22 cellular contexts compared by ENCODE assay signal in genomic region chr7:93944673-93945072, GRCh38. TPM values are rescaled to one million over a fixed set of nuclear protein-coding genes. Genes with fewer than 3 reads are reported as not detected.
DNase-seq lines count a peak whose midpoint lies in the region; ATAC-seq and TF ChIP-seq lines count a peak whose summit lies in the region.
"Had no signal": no experiment of that assay in that cellular context is flagged by ENCODE, and none has a peak within 500 bp of the region (broad histone marks: within the 10 kb centered on the region; RNA-seq: fewer than 3 reads in every experiment).

No MANE protein-coding gene starts in this region.

- no peak overlapping the region for H3K9ac ChIP-seq in subcutaneous abdominal adipose tissue (ENCODE audit: low read length in 5 of 5)

- no peaks in the 10 kb centered on the region for H3K27me3 ChIP-seq in heart left ventricle
- no peaks in the 10 kb centered on the region for H3K27me3 ChIP-seq in right atrium auricular region
- no peaks in the 10 kb centered on the region for H3K27me3 ChIP-seq in subcutaneous abdominal adipose tissue (ENCODE audit: control insufficient read depth in 5 of 5, insufficient read depth in 4 of 5, low read length in 5 of 5)
- H3K27me3 ChIP-seq: transverse colon had no signal

- 16 to 35% (median 19%) methylated on average over 1 of the region's 1 CpG for WGBS in heart left ventricle, 4 donors

- peak overlapping the region in 10 of 12 donors; percentile 33 to 79 (median 56) for H3K27ac ChIP-seq in heart left ventricle
- H3K27ac ChIP-seq in right atrium auricular region, result peak overlapping the region in 1 of 2 donors; percentile 19
- peak overlapping the region; percentile 83 for H3K27ac ChIP-seq in subcutaneous abdominal adipose tissue (ENCODE audit: low read depth, low read length)
- H3K27ac ChIP-seq: psoas muscle, transverse colon had no signal

- H3K4me1 ChIP-seq in heart left ventricle, result peaks cover 0 to 33% (median 25%) of the 10 kb centered on the region in 12 donors
- H3K4me1 ChIP-seq in right atrium auricular region, result peaks cover 0 to 15% of the 10 kb centered on the region in 2 donors
- peaks cover 0 to 31% (median 0%) of the 10 kb centered on the region in 5 donors for H3K4me1 ChIP-seq in subcutaneous abdominal adipose tissue (ENCODE audit: control insufficient read depth in 5 of 5, insufficient read depth in 5 of 5, low read length in 5 of 5)
- H3K4me1 ChIP-seq: psoas muscle, transverse colon had no signal

- H3K4me3 Mint-ChIP-seq in osteocyte (ENCODE audit: unreplicated experiment), result no peak overlapping the region
- H3K4me3 Mint-ChIP-seq: activated CD4-positive, alpha-beta T cell treated with anti-CD3 and anti-CD28 coated beads, Interleukin-2, amount 10 ng/mL, durations not matched to agents 7 days and 5 days; CD14-positive monocyte had no signal

- ATAC-seq in heart left ventricle (peak; percentile 37 to 85 (median 68)), left ventricle myocardium superior (peak; percentile 76), GM21576 (IDR thresholded peaks at IDR 0.05; ENCODE audit: unreplicated experiment) (no peak)
- ATAC-seq: psoas muscle had no signal

- H3K27ac Mint-ChIP-seq in osteocyte (ENCODE audit: unreplicated experiment), result no peak overlapping the region
- H3K27ac Mint-ChIP-seq: activated CD4-positive, alpha-beta T cell treated with anti-CD3 and anti-CD28 coated beads, Interleukin-2, amount 10 ng/mL, durations not matched to agents 7 days and 5 days; CD14-positive monocyte had no signal

- H3K9me3 ChIP-seq in heart left ventricle, result no peaks in the 10 kb centered on the region
- no peaks in the 10 kb centered on the region for H3K9me3 ChIP-seq in right atrium auricular region
- no peaks in the 10 kb centered on the region for H3K9me3 ChIP-seq in subcutaneous abdominal adipose tissue (ENCODE audit: control insufficient read depth in 5 of 5, low read length in 5 of 5)
- H3K9me3 ChIP-seq: psoas muscle, transverse colon had no signal

- TF ChIP-seq CTCF in heart left ventricle (IDR thresholded peaks at IDR 0.05) (no peak), right atrium auricular region (IDR thresholded peaks at IDR 0.05) (no peak), cardiac fibroblast (IDR thresholded peaks at IDR 0.05; ENCODE audit: low read depth, low read length) (no peak), osteocyte (IDR thresholded peaks at IDR 0.05) (no peak)

- intact Hi-C loops in heart left ventricle (cut with DNase I) (no loop called here), left ventricle myocardium superior (cut with micrococcal nuclease) (loop anchor here (10.0 kb wide), 1 partner anchor 50 kb away; no protein-coding TSS in a partner anchor)

- no peak overlapping the region for H3K4me3 ChIP-seq in heart left ventricle
- H3K4me3 ChIP-seq in right atrium auricular region, result no peak overlapping the region
- H3K4me3 ChIP-seq in cardiac fibroblast (replicated peaks in 1 of 2; ENCODE audit: low read depth in 2 of 2, low read length in 2 of 2), result no peak overlapping the region
- no peak overlapping the region for H3K4me3 ChIP-seq in subcutaneous abdominal adipose tissue (ENCODE audit: low read depth in 1 of 5, low read length in 5 of 5)
- H3K4me3 ChIP-seq: psoas muscle, transverse colon had no signal

- TF ChIP-seq POLR2A in heart left ventricle (IDR thresholded peaks at IDR 0.05), result no peak

- no peaks in the 10 kb centered on the region for H3K36me3 Mint-ChIP-seq in osteocyte (ENCODE audit: unreplicated experiment)
- H3K36me3 Mint-ChIP-seq: CD14-positive monocyte had no signal

- H3K27me3 Mint-ChIP-seq in osteocyte (ENCODE audit: unreplicated experiment), result no peaks in the 10 kb centered on the region

- H3K9me3 Mint-ChIP-seq in osteocyte (ENCODE audit: unreplicated experiment), result no peaks in the 10 kb centered on the region
- H3K9me3 Mint-ChIP-seq: activated CD4-positive, alpha-beta T cell treated with anti-CD3 and anti-CD28 coated beads, Interleukin-2, amount 10 ng/mL, durations not matched to agents 7 days and 5 days had no signal

- H3K36me3 ChIP-seq in heart left ventricle (no peaks in the 10 kb centered on the region), right atrium auricular region (no peaks in the 10 kb centered on the region), subcutaneous abdominal adipose tissue (ENCODE audit: control insufficient read depth in 5 of 5, insufficient read depth in 5 of 5, low read length in 5 of 5) (no peaks in the 10 kb centered on the region)
- H3K36me3 ChIP-seq: transverse colon had no signal

- DNase-seq in heart left ventricle (no peak), right atrium auricular region (ENCODE audit: low spot score) (no peak), cardiac fibroblast (ENCODE audit: low read depth in 2 of 2) (peak; percentile 71 to 77), left ventricle myocardium superior (no peak), pons (ENCODE audit: low spot score) (no peak), osteocyte (ENCODE audit: extremely low spot score, unreplicated experiment) (no peak)
- DNase-seq: activated CD4-positive, alpha-beta T cell treated with anti-CD3 and anti-CD28 coated beads, Interleukin-2, amount 10 ng/mL, durations not matched to agents 7 days and 5 days; anterior cingulate cortex; glutamatergic neuron; GOT3; mesenchymal stem cell; NCI-H1694 treated with DMSO at 0.1 percent for 48 hours; NCI-H446 treated with DMSO at 0.1 percent for 48 hours; psoas muscle; RPMI8226; stimulated activated CD4-positive, alpha-beta T cell treated with anti-CD3 and anti-CD28 coated beads, Interleukin-15, amount 100 ng/mL, for 24 hours; stimulated activated naive CD4-positive, alpha-beta T cell; transverse colon had no signal

- H3K4me1 Mint-ChIP-seq in osteocyte (ENCODE audit: unreplicated experiment), result peaks cover 22% of the 10 kb centered on the region
- H3K4me1 Mint-ChIP-seq: activated CD4-positive, alpha-beta T cell treated with anti-CD3 and anti-CD28 coated beads, Interleukin-2, amount 10 ng/mL, durations not matched to agents 7 days and 5 days; CD14-positive monocyte had no signal

RNA-seq across cellular contexts. Expression of gene GNG11, which starts 23.1 kb away (rescaled TPM):
- total RNA-seq in heart left ventricle, result 10 to 100 TPM; 10.5 to 29.1 (median 18.0) TPM
- 10 to 100 TPM; 29.4 to 37.7 TPM for polyA plus RNA-seq in heart left ventricle
- 10 to 100 TPM; 18.2 to 21.8 TPM for total RNA-seq in right atrium auricular region
- total RNA-seq in left ventricle myocardium superior, result 20.3 TPM
- total RNA-seq in osteocyte, result 49.6 and 49.7 TPM in 2 replicates
- total RNA-seq: activated CD4-positive, alpha-beta T cell treated with anti-CD3 and anti-CD28 coated beads, Interleukin-2, amount 10 ng/mL, durations not matched to agents 7 days and 5 days had no signal

RNA-seq across cellular contexts. Expression of gene GNGT1, which starts 38.3 kb away (rescaled TPM):
- total RNA-seq in heart left ventricle, result not detected
- not detected for polyA plus RNA-seq in heart left ventricle
- total RNA-seq in right atrium auricular region, result not detected
- total RNA-seq in left ventricle myocardium superior, result not detected
- total RNA-seq in osteocyte, result not detected in 2 replicates
- total RNA-seq: activated CD4-positive, alpha-beta T cell treated with anti-CD3 and anti-CD28 coated beads, Interleukin-2, amount 10 ng/mL, durations not matched to agents 7 days and 5 days; psoas muscle; transverse colon had no signal
- polyA plus RNA-seq: CD14-positive monocyte, neural cell had no signal

RNA-seq across cellular contexts. Expression of gene TFPI2, which starts 54.1 kb away (rescaled TPM):
- total RNA-seq in heart left ventricle (10 to 100 TPM in 1 of 9 donors, 1 to 10 TPM in 6, under 1 TPM in 2; 0.92 to 26.8 (median 1.9) TPM), right atrium auricular region (1 to 10 TPM; 1.1 to 5.9 TPM), left ventricle myocardium superior (1.4 TPM), osteocyte (58.7 and 61.3 TPM in 2 replicates)
- polyA plus RNA-seq in heart left ventricle, result 10 to 100 TPM in 1 of 2 donors, 1 to 10 TPM in 1; 1.7 to 10.1 TPM
- total RNA-seq: activated CD4-positive, alpha-beta T cell treated with anti-CD3 and anti-CD28 coated beads, Interleukin-2, amount 10 ng/mL, durations not matched to agents 7 days and 5 days had no signal
- polyA plus RNA-seq: CD14-positive monocyte had no signal

RNA-seq across cellular contexts. Expression of gene BET1, which starts 59.5 kb away (rescaled TPM):
- total RNA-seq in heart left ventricle (10 to 100 TPM in 7 of 9 donors, 1 to 10 TPM in 2; 8.1 to 16.5 (median 11.5) TPM), right atrium auricular region (10 to 100 TPM; 10.0 to 14.1 TPM), left ventricle myocardium superior (14.6 TPM), osteocyte (29.3 and 32.7 TPM in 2 replicates)
- 10 to 100 TPM; 13.8 to 16.5 TPM for polyA plus RNA-seq in heart left ventricle

Comparison
In these comparisons a context has a peak if more than half of its experiments do, and no peak if none do; other contexts are left out.
1. DNase-seq: peak in cardiac fibroblast (2 of 2); none in heart left ventricle (0 of 5), right atrium auricular region (single experiment), left ventricle myocardium superior (single experiment), pons (single experiment) and osteocyte (single experiment).